In the genomic region with DNA sequence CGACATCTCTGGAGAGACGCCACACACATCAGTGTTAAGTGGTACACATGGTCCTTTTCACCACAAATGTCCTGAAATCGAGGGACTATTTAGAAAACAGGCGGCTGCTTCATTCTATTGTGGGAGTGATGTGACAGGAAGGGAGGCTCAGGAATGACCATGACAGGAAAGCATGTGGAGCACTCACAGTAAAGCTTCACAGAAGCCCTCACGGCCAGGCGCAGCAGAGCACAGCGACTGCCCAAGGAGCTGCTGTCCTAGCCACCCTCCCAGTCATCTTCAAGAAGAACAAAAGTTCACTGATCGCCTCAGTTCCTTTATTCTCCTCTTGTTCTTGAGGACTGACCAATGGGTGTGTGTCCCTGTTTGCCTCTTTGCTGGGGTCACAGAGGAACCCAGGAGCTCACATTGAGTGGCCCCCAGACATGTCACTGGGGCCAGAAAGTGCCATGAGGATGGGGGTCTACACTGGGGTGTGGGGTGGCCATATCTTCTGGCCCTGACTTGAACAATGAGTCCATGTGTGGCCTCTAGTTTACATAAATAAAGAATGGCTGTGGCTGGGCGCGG, we compare ENCODE assay signal across 16 cellular contexts.
DNase-seq lines count a peak whose midpoint lies in the region; ATAC-seq and TF ChIP-seq lines count a peak whose summit lies in the region.
"Had no signal": no experiment of that assay in that cellular context is flagged by ENCODE, and none has a peak within 500 bp of the region (broad histone marks: within the 10 kb centered on the region; RNA-seq: fewer than 3 reads in every experiment).

No MANE protein-coding gene starts in this region.

- no peaks in the 10 kb centered on the region for H3K36me3 Mint-ChIP-seq in chondrocyte (ENCODE audit: low read depth)
- H3K36me3 Mint-ChIP-seq in natural killer cell treated with Interleukin-12 subunit alpha and Interleukin-12 subunit beta and Interleukin-15 and Interleukin-18, amount 100 ng/mL, for 72 hours: no peaks in the 10 kb centered on the region

- H3K27me3 Mint-ChIP-seq in chondrocyte (ENCODE audit: low read depth): no peaks in the 10 kb centered on the region
- no peaks in the 10 kb centered on the region for H3K27me3 Mint-ChIP-seq in natural killer cell treated with Interleukin-12 subunit alpha and Interleukin-12 subunit beta and Interleukin-15 and Interleukin-18, amount 100 ng/mL, for 72 hours

- intact Hi-C loops in left cardiac atrium (cut with DNase I): no loop called here

- TF ChIP-seq CTCF in right atrium auricular region (IDR thresholded peaks at IDR 0.05) (no peak), chondrocyte (IDR thresholded peaks at IDR 0.05) (no peak), BE2C (IDR thresholded peaks at IDR 0.05; ENCODE audit: low read depth, low read length) (no peak), omental fat pad (IDR thresholded peaks at IDR 0.05) (no peak)

- H3K4me1 ChIP-seq in right atrium auricular region (peaks cover 0 to 76% of the 10 kb centered on the region in 2 donors), mesodermal cell (ENCODE audit: control insufficient read depth, insufficient read depth, low read length, poor library complexity, severe bottlenecking) (peaks cover 46% of the 10 kb centered on the region), BE2C (peaks cover 3% of the 10 kb centered on the region; the same call in 1 of the 2 replicates)

- ATAC-seq in left cardiac atrium (no peak), omental fat pad (ENCODE audit: low FRiP score) (no peak)
- ATAC-seq in natural killer cell treated with Interleukin-12 subunit alpha and Interleukin-12 subunit beta and Interleukin-15 and Interleukin-18, amount 100 ng/mL, for 72 hours: no peak
- ATAC-seq: left lobe of liver had no signal

- H3K4me3 Mint-ChIP-seq in chondrocyte (ENCODE audit: unreplicated experiment): no peak overlapping the region
- H3K4me3 Mint-ChIP-seq in natural killer cell treated with Interleukin-12 subunit alpha and Interleukin-12 subunit beta and Interleukin-15 and Interleukin-18, amount 100 ng/mL, for 72 hours: no peak overlapping the region

- DNase-seq in right atrium auricular region (ENCODE audit: low spot score) (no peak), left cardiac atrium (no peak), chondrocyte (ENCODE audit: low spot score) (no peak), BE2C (no peak), MV-4-11 (lab: John Stamatoyannopoulos, UW) (no peak), omental fat pad (ENCODE audit: low spot score) (no peak)
- DNase-seq in natural killer cell treated with Interleukin-12 subunit alpha and Interleukin-12 subunit beta and Interleukin-15 and Interleukin-18, amount 100 ng/mL, for 72 hours (ENCODE audit: low spot score): no peak
- DNase-seq: activated CD4-positive, alpha-beta T cell treated with anti-CD3 and anti-CD28 coated beads for 1 hour; anterior cingulate cortex; NK-92 treated with Interleukin-12 subunit alpha and Interleukin-12 subunit beta, amount 100 ng/mL, for 24 hours; stimulated activated CD4-positive, alpha-beta T cell treated with anti-CD3 and anti-CD28 coated beads, Interleukin-2, amount 100 ng/mL, for 48 hours; stimulated activated naive CD4-positive, alpha-beta T cell treated with Interleukin-2 at 50 U/mL for 16 hours; SW 1271 had no signal

- H3K27ac Mint-ChIP-seq in chondrocyte (ENCODE audit: unreplicated experiment): peak overlapping the region; percentile 39
- peak overlapping the region in 1 of 2 donors; percentile 77 for H3K27ac Mint-ChIP-seq in natural killer cell treated with Interleukin-12 subunit alpha and Interleukin-12 subunit beta and Interleukin-15 and Interleukin-18, amount 100 ng/mL, for 72 hours

- WGBS in mesodermal cell (ENCODE audit: insufficient coverage in 2 of 2), 2 experiments: 81 to 87% methylated on average over 7 to 8 of the region's 10 CpGs

- H3K4me1 Mint-ChIP-seq in chondrocyte (ENCODE audit: low read depth): peaks cover 90% of the 10 kb centered on the region
- H3K4me1 Mint-ChIP-seq in natural killer cell treated with Interleukin-12 subunit alpha and Interleukin-12 subunit beta and Interleukin-15 and Interleukin-18, amount 100 ng/mL, for 72 hours (ENCODE audit: low read depth in 2 of 2): peaks cover 34% of the 10 kb centered on the region in 2 donors

- H3K36me3 ChIP-seq in right atrium auricular region (no peaks in the 10 kb centered on the region), mesodermal cell (ENCODE audit: control insufficient read depth, insufficient read depth, low read length) (peaks cover 9% of the 10 kb centered on the region), BE2C (no peaks in the 10 kb centered on the region)
- H3K36me3 ChIP-seq: BLaER1 had no signal

- H3K27me3 ChIP-seq in right atrium auricular region (no peaks in the 10 kb centered on the region), BE2C (no peaks in the 10 kb centered on the region)
- H3K27me3 ChIP-seq: BLaER1 had no signal

- H3K4me3 ChIP-seq in right atrium auricular region (no peak overlapping the region), mesodermal cell (ENCODE audit: extremely low read depth, insufficient read depth, low read length, poor library complexity, severe bottlenecking) (no peak overlapping the region), BE2C (ENCODE audit: low read depth, low read length) (no peak overlapping the region)
- H3K4me3 ChIP-seq: BLaER1 had no signal

- H3K27ac ChIP-seq in right atrium auricular region (peak overlapping the region; percentile 49 to 62), mesodermal cell (ENCODE audit: low read depth, low read length, severe bottlenecking) (peak overlapping the region; percentile 14)
- H3K27ac ChIP-seq: BLaER1 had no signal

- no peaks in the 10 kb centered on the region for H3K9me3 Mint-ChIP-seq in chondrocyte (ENCODE audit: low read depth)
- no peaks in the 10 kb centered on the region for H3K9me3 Mint-ChIP-seq in natural killer cell treated with Interleukin-12 subunit alpha and Interleukin-12 subunit beta and Interleukin-15 and Interleukin-18, amount 100 ng/mL, for 72 hours

- H3K9me3 ChIP-seq in right atrium auricular region (no peaks in the 10 kb centered on the region), mesodermal cell (ENCODE audit: control insufficient read depth, low read length) (no peaks in the 10 kb centered on the region), BE2C (no peaks in the 10 kb centered on the region)
- H3K9me3 ChIP-seq: BLaER1 had no signal
